8 cellular contexts compared by ENCODE assay signal in the genomic region with DNA sequence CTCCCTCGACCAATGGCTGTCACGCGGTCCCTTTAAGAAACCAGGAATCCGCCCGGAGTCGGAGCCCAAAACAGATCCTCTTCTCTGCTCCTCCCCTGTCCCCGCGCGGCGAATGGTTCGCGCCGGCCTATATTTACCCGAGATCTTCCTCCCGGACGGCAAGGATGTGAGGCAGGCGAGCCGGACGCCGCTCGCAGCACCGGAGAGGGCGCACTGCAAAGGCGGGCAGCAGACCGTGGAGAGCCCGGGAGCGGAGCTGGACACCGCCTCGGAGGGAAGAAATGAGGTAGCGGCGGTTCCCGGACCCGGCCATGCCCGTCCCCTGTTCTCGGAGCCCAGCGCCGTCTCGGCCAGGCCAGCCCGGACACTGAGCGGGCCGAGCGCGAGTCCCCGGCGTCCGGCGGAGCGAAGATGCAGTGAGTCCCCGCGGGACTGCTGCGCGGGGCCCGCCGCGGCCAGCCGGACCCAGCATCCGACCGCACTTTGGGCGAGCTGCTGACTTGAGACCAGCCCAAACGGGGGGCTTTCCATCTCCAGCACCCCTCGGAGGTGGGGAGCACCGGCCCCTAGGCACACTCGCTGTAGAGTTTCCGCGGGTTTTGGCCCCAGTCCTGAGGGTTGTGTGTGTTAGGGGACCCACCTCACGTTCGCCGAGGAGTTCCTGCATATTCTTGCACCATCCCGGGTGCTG. TPM values are rescaled to one million over a fixed set of nuclear protein-coding genes. Genes with fewer than 3 reads are reported as not detected.
DNase-seq lines count a peak whose midpoint lies in the region; ATAC-seq, FAIRE-seq and TF ChIP-seq lines count a peak whose summit lies in the region.

A gene with protein sequence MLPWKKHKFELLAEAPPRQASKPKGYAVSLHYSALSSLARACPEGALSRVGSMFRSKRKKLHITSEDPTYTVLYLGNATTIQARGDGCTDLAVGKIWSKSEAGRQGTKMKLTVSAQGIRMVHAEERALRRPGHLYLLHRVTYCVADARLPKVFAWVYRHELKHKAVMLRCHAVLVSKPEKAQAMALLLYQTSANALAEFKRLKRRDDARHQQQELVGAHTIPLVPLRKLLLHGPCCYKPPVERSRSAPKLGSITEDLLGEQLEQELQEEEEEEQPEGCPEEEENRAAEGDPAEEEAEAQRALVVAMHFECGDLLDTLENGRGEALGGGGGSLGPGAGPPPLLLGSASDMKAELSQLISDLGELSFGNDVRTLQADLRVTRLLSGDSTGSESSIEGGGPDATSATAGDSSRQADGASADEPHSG (plus strand): TSS at position 161 of the 691 bp plus-strand sequence. CDS start 944 bp downstream, outside the sequence.

- peak within 1 kb of the TSS; percentile 48 to 66 for H3K27ac ChIP-seq in kidney (ENCODE audit: low read depth in 2 of 2, low read length in 2 of 2)

- H3K4me1 ChIP-seq in kidney (ENCODE audit: control insufficient read depth in 1 of 2, insufficient read depth in 1 of 2, low read depth in 1 of 2, low read length in 2 of 2), result peaks cover 4 to 24% of the 10 kb centered on the region in 2 donors

- no peaks in the 10 kb centered on the region for H3K36me3 ChIP-seq in kidney (ENCODE audit: control insufficient read depth in 1 of 2, insufficient read depth in 2 of 2, low read length in 2 of 2)

- peak within 1 kb of the TSS; percentile 61 for H3K4me3 ChIP-seq in GM12864 (ENCODE audit: low read depth, low read length)
- H3K4me3 ChIP-seq in kidney (ENCODE audit: low read length in 2 of 2), result peak within 1 kb of the TSS; percentile 64 to 72

- no peak for FAIRE-seq in kidney (lab: Jason Lieb, UNC)

- TF ChIP-seq CTCF in GM12864 (IDR thresholded peaks at IDR 0.05; ENCODE audit: low read depth, low read length, missing control alignments) (no peak), kidney (IDR thresholded peaks at IDR 0.05; ENCODE audit: borderline replicate concordance, extremely low read depth, insufficient read depth) (no peak)

- intact Hi-C loops in kidney (cut with DNase I), result loop anchor here (5.0 to 10.0 kb wide), 2 partner anchors 419 to 571 kb away; no protein-coding TSS in a partner anchor

- ATAC-seq in HG03045 (IDR thresholded peaks at IDR 0.05; ENCODE audit: unreplicated experiment) (peak; percentile 52), HG03135 (IDR thresholded peaks at IDR 0.05; ENCODE audit: unreplicated experiment) (no peak)

- H3K9me3 ChIP-seq in kidney (ENCODE audit: control insufficient read depth in 1 of 2, low read length in 2 of 2), result no peaks in the 10 kb centered on the region

- DNase-seq in GM12864 (ENCODE audit: low read depth), result no peak
- peak; percentile 96 for DNase-seq in NCI-H345 (lab: John Stamatoyannopoulos, UW)
- peak; percentile 61 to 72 for DNase-seq in activated CD4-positive, alpha-beta T cell treated with anti-CD3 and anti-CD28 coated beads for 24 hours (ENCODE audit: low read depth in 2 of 2)
- peak; percentile 66 to 88 for DNase-seq in cerebellar nuclear complex (lab: John Stamatoyannopoulos, UW)
- peak; percentile 98 for DNase-seq in kidney
- DNase-seq in stimulated activated CD4-positive, alpha-beta T cell treated with anti-CD3 and anti-CD28 coated beads, Interleukin-12 subunit alpha, Interleukin-12 subunit beta, amount 100 ng/mL, for 24 hours (ENCODE audit: low read depth in 2 of 2), result peak; percentile 57 to 79

- H3K9ac ChIP-seq in kidney (ENCODE audit: low read length in 2 of 2), result peak within 1 kb of the TSS in 1 of 2 donors; percentile 33

RNA-seq across cellular contexts. Expression of the gene that starts here (rescaled TPM):
- 11.4 TPM for total RNA-seq in kidney
- polyA plus RNA-seq in kidney (ENCODE audit: insufficient read depth, low read depth, low replicate concordance), result 5.0 TPM
